Comparison of ENCODE assay signal across 8 cellular contexts in genomic region chr19:29942404-29943261, GRCh38. TPM values are rescaled to one million over a fixed set of nuclear protein-coding genes. Genes with fewer than 3 reads are reported as not detected.
A peak's percentile ranks its signal among the peaks of the same experiment; 100 is the strongest.
DNase-seq lines count a peak whose midpoint lies in the region; ATAC-seq and TF ChIP-seq lines count a peak whose summit lies in the region.

No MANE protein-coding gene starts in this region.

- H3K4me3 ChIP-seq in coronary artery: peak overlapping the region; percentile 89

- intact Hi-C loops in activated CD4-positive, alpha-beta T cell treated with anti-CD3 and anti-CD28 coated beads, Interleukin-2, amount 10 ng/mL, durations not matched to agents 24 days and 14 days (cut with micrococcal nuclease): loop anchor here (1.0 to 10.0 kb wide), 3 partner anchors 106 to 338 kb away; partner anchors contain the start of genes CCNE1 and POP4

- H3K36me3 Mint-ChIP-seq in activated CD4-positive, alpha-beta T cell treated with anti-CD3 and anti-CD28 coated beads, Interleukin-2, amount 10 ng/mL, durations not matched to agents 24 days and 14 days (ENCODE audit: low read depth): peaks cover 8% of the 10 kb centered on the region

- peak; percentile 62 for ATAC-seq in HG03025 (IDR thresholded peaks at IDR 0.05; ENCODE audit: low FRiP score, unreplicated experiment)

- no peak for TF ChIP-seq CTCF in coronary artery (IDR thresholded peaks at IDR 0.05)

- peaks cover 34% of the 10 kb centered on the region for H3K4me1 Mint-ChIP-seq in activated CD4-positive, alpha-beta T cell treated with anti-CD3 and anti-CD28 coated beads, Interleukin-2, amount 10 ng/mL, durations not matched to agents 24 days and 14 days

- H3K4me3 Mint-ChIP-seq in activated CD4-positive, alpha-beta T cell treated with anti-CD3 and anti-CD28 coated beads, Interleukin-2, amount 10 ng/mL, durations not matched to agents 24 days and 14 days: peak overlapping the region; percentile 88

- DNase-seq in NCI-H2196 (lab: John Stamatoyannopoulos, UW; ENCODE audit: unreplicated experiment) (peak; percentile 62), NCI-H2196 treated with DMSO at 0.1 percent for 48 hours (lab: John Stamatoyannopoulos, UW; ENCODE audit: unreplicated experiment) (no peak), NCI-H345 treated with DMSO at 0.1 percent for 48 hours (lab: John Stamatoyannopoulos, UW; ENCODE audit: unreplicated experiment) (peak; percentile 88), coronary artery (ENCODE audit: low spot score) (no peak), lung microvascular endothelial cell (ENCODE audit: low read depth in 2 of 2) (peak; percentile 25 to 28)
- DNase-seq in activated CD4-positive, alpha-beta T cell treated with anti-CD3 and anti-CD28 coated beads, Interleukin-2, amount 10 ng/mL, durations not matched to agents 24 days and 14 days: peak; percentile 94
- DNase-seq in stimulated activated CD8-positive, alpha-beta memory T cell treated with anti-CD3 and anti-CD28 coated beads, Interleukin-12 subunit alpha, Interleukin-12 subunit beta, amount 100 ng/mL, for 1 hour (ENCODE audit: low read depth): peak; percentile 44

- peaks cover 7% of the 10 kb centered on the region for H3K9me3 Mint-ChIP-seq in activated CD4-positive, alpha-beta T cell treated with anti-CD3 and anti-CD28 coated beads, Interleukin-2, amount 10 ng/mL, durations not matched to agents 24 days and 14 days

- H3K27ac Mint-ChIP-seq in activated CD4-positive, alpha-beta T cell treated with anti-CD3 and anti-CD28 coated beads, Interleukin-2, amount 10 ng/mL, durations not matched to agents 24 days and 14 days: peak overlapping the region; percentile 91

- peaks cover 2% of the 10 kb centered on the region for H3K27me3 Mint-ChIP-seq in activated CD4-positive, alpha-beta T cell treated with anti-CD3 and anti-CD28 coated beads, Interleukin-2, amount 10 ng/mL, durations not matched to agents 24 days and 14 days

- H3K27ac ChIP-seq in coronary artery: peak overlapping the region; percentile 72 to 88

RNA-seq across cellular contexts. Expression of gene URI1, which starts 0.6 kb away (rescaled TPM):
- total RNA-seq in activated CD4-positive, alpha-beta T cell treated with anti-CD3 and anti-CD28 coated beads, Interleukin-2, amount 10 ng/mL, durations not matched to agents 24 days and 14 days: 60.0 and 64.3 TPM in 2 replicates
- 17.9 and 22.2 TPM in 2 replicates for total RNA-seq in lung microvascular endothelial cell

Comparison
In these comparisons a context has a peak if more than half of its experiments do, and no peak if none do; other contexts are left out.
1. DNase-seq: peak in NCI-H2196 (single experiment), NCI-H345 treated with DMSO at 0.1 percent for 48 hours (single experiment), activated CD4-positive, alpha-beta T cell treated with anti-CD3 and anti-CD28 coated beads, Interleukin-2, amount 10 ng/mL, durations not matched to agents 24 days and 14 days (single experiment), lung microvascular endothelial cell (2 of 2) and stimulated activated CD8-positive, alpha-beta memory T cell treated with anti-CD3 and anti-CD28 coated beads, Interleukin-12 subunit alpha, Interleukin-12 subunit beta, amount 100 ng/mL, for 1 hour (single experiment); none in NCI-H2196 treated with DMSO at 0.1 percent for 48 hours (single experiment) and coronary artery (single experiment).